9 cellular contexts compared by ENCODE assay signal in genomic region chr14:23070262-23071129, GRCh38. TPM values are rescaled to one million over a fixed set of nuclear protein-coding genes. Genes with fewer than 3 reads are reported as not detected.
DNase-seq lines count a peak whose midpoint lies in the region; ATAC-seq and TF ChIP-seq lines count a peak whose summit lies in the region.
"Had no signal": no experiment of that assay in that cellular context is flagged by ENCODE, and none has a peak within 500 bp of the region (broad histone marks: within the 10 kb centered on the region; RNA-seq: fewer than 3 reads in every experiment).

No MANE protein-coding gene starts in this region.

- TF ChIP-seq CTCF in C4-2B (conservative IDR thresholded peaks at IDR 0.05) = no peak
- TF ChIP-seq CTCF in NB4 (IDR thresholded peaks at IDR 0.05; ENCODE audit: low read depth, low read length) = no peak
- no peak for TF ChIP-seq CTCF in neural progenitor cell (IDR thresholded peaks at IDR 0.05)

- no peaks in the 10 kb centered on the region for H3K9me3 ChIP-seq in duodenal mucosa (ENCODE audit: control insufficient read depth in 1 of 2, low read length in 2 of 2)
- H3K9me3 ChIP-seq in neural progenitor cell (ENCODE audit: low read depth) = no peaks in the 10 kb centered on the region

- H4K20me1 ChIP-seq in neural progenitor cell (ENCODE audit: low read depth) = peaks cover 61% of the 10 kb centered on the region

- H3K36me3 Mint-ChIP-seq in neural progenitor cell = peaks cover 26% of the 10 kb centered on the region

- H3K4me3 ChIP-seq in NB4 (ENCODE audit: low read depth, low read length) = peak overlapping the region; percentile 97
- peak overlapping the region; percentile 95 for H3K4me3 ChIP-seq in duodenal mucosa (ENCODE audit: low read depth in 1 of 2, low read length in 2 of 2)
- H3K4me3 ChIP-seq in neural progenitor cell = peak overlapping the region; percentile 92

- peak overlapping the region; percentile 87 for H3K27ac ChIP-seq in C4-2B
- H3K27ac ChIP-seq in duodenal mucosa (ENCODE audit: low read depth, low read length) = no peak overlapping the region
- peak overlapping the region; percentile 67 for H3K27ac ChIP-seq in neural progenitor cell

- H2AFZ ChIP-seq in neural progenitor cell (replicated peaks) = no peak overlapping the region

- peak overlapping the region; percentile 85 to 88 for H3K9ac ChIP-seq in duodenal mucosa (ENCODE audit: low read depth in 1 of 2, low read length in 2 of 2)
- H3K9ac ChIP-seq in neural progenitor cell = peak overlapping the region; percentile 81

- H3K27me3 ChIP-seq in duodenal mucosa (ENCODE audit: control insufficient read depth in 1 of 2, insufficient read depth in 2 of 2, low read length in 2 of 2) = no peaks in the 10 kb centered on the region
- no peaks in the 10 kb centered on the region for H3K27me3 ChIP-seq in neural progenitor cell

- H3K4me2 ChIP-seq in neural progenitor cell = peak overlapping the region; percentile 85

- peaks cover 10% of the 10 kb centered on the region for H3K27me3 Mint-ChIP-seq in neural progenitor cell (ENCODE audit: insufficient read depth, low read depth)

- H3K36me3 ChIP-seq in duodenal mucosa (ENCODE audit: control insufficient read depth in 1 of 2, insufficient read depth in 2 of 2, low read length in 2 of 2) (peaks cover 39 to 55% of the 10 kb centered on the region in 2 donors), neural progenitor cell (peaks cover 18% of the 10 kb centered on the region)

- H3K4me3 Mint-ChIP-seq in neural progenitor cell = peak overlapping the region; percentile 89

- H3K79me2 ChIP-seq in neural progenitor cell (ENCODE audit: low read depth) = peaks cover 65% of the 10 kb centered on the region

- DNase-seq in NB4 (ENCODE audit: low read depth) (no peak), neural progenitor cell (ENCODE audit: low spot score) (no peak), KG1 (lab: John Stamatoyannopoulos, UW) (no peak), Ammon's horn (ENCODE audit: low spot score) (no peak), NCI-H2171 (lab: John Stamatoyannopoulos, UW) (no peak)

- peaks cover 73% of the 10 kb centered on the region for H3F3A ChIP-seq in neural progenitor cell (ENCODE audit: low read depth)

- H3K4me1 ChIP-seq in duodenal mucosa (ENCODE audit: control insufficient read depth in 1 of 2, insufficient read depth in 2 of 2, low read length in 2 of 2) (peaks cover 27 to 38% of the 10 kb centered on the region in 2 donors), neural progenitor cell (peaks cover 53% of the 10 kb centered on the region)

- H3K9me3 Mint-ChIP-seq in neural progenitor cell = no peaks in the 10 kb centered on the region

- peak overlapping the region; percentile 85 for H3K27ac Mint-ChIP-seq in neural progenitor cell

- peaks cover 47% of the 10 kb centered on the region for H3K4me1 Mint-ChIP-seq in neural progenitor cell

- no peak for ATAC-seq in HG03097 (IDR thresholded peaks at IDR 0.05; ENCODE audit: low FRiP score, unreplicated experiment)

- TF ChIP-seq POLR2A in NB4 (IDR thresholded peaks at IDR 0.05; ENCODE audit: extremely low read depth, insufficient read length) = no peak

RNA-seq across cellular contexts. Expression of gene CDH24, which starts 13.2 kb away (rescaled TPM):
- 15.0 and 35.9 TPM in 2 replicates for total RNA-seq in neural progenitor cell (ENCODE audit: low replicate concordance)

RNA-seq across cellular contexts. Expression of gene ACIN1, which starts 24.4 kb away (rescaled TPM):
- 184 and 215 TPM in 2 replicates for total RNA-seq in neural progenitor cell (ENCODE audit: low replicate concordance)

RNA-seq across cellular contexts. Expression of gene C14orf119, which starts 24.8 kb away (rescaled TPM):
- 32.0 and 37.5 TPM in 2 replicates for total RNA-seq in neural progenitor cell (ENCODE audit: low replicate concordance)

RNA-seq across cellular contexts. Expression of gene PSMB11, which starts 28.5 kb away (rescaled TPM):
- total RNA-seq in neural progenitor cell (ENCODE audit: low replicate concordance) = not detected in 2 replicates
- total RNA-seq: activated CD8-positive, alpha-beta memory T cell treated with anti-CD3 and anti-CD28 coated beads for 36 hours had no signal

RNA-seq across cellular contexts. Expression of gene CIROP, which starts 34.3 kb away (rescaled TPM):
- 0.06 TPM in 1 of 2 replicates, not detected in the other for total RNA-seq in neural progenitor cell (ENCODE audit: low replicate concordance)
- total RNA-seq: activated CD8-positive, alpha-beta memory T cell treated with anti-CD3 and anti-CD28 coated beads for 36 hours had no signal
